ENCODE assay signal across 1 cellular context in genomic region chr15:81852826-81853225, GRCh38.
TF ChIP-seq lines count a peak whose summit lies in the region.

No MANE protein-coding gene starts in this region.

TF ChIP-seq in GM23338, 12 proteins besides CTCF, POLR2A, EP300 and RAD21 (continued from another document):
- TF ChIP-seq REST (IDR thresholded peaks at IDR 0.05; ENCODE audit: unreplicated experiment) = no peak
